In genomic region chr10:62000037-62000603, GRCh38 we compare ENCODE assay signal across 9 cellular contexts.
A peak's percentile ranks its signal among the peaks of the same experiment; 100 is the strongest.
DNase-seq lines count a peak whose midpoint lies in the region; ATAC-seq and TF ChIP-seq lines count a peak whose summit lies in the region.
"Had no signal": no experiment of that assay in that cellular context is flagged by ENCODE, and none has a peak within 500 bp of the region (broad histone marks: within the 10 kb centered on the region; RNA-seq: fewer than 3 reads in every experiment).

No MANE protein-coding gene starts in this region.

- H3K27me3 Mint-ChIP-seq in CD4-positive, alpha-beta T cell: no peaks in the 10 kb centered on the region

- ATAC-seq in CD4-positive, alpha-beta T cell (ENCODE audit: poor library complexity): no peak
- ATAC-seq in GM18873 (IDR thresholded peaks at IDR 0.05; ENCODE audit: low FRiP score, unreplicated experiment) (peak; percentile 62), HG02571 (IDR thresholded peaks at IDR 0.05; ENCODE audit: unreplicated experiment) (peak; percentile 63), HG03520 (IDR thresholded peaks at IDR 0.05; ENCODE audit: unreplicated experiment) (peak; percentile 75), left colon (no peak)

- no peak for TF ChIP-seq CTCF in CD4-positive, alpha-beta T cell (IDR thresholded peaks at IDR 0.05)

- peaks cover 84% of the 10 kb centered on the region for H3K36me3 Mint-ChIP-seq in CD4-positive, alpha-beta T cell (ENCODE audit: low read depth)

- H3K4me3 Mint-ChIP-seq in CD4-positive, alpha-beta T cell: no peak overlapping the region

- H3K27ac Mint-ChIP-seq in CD4-positive, alpha-beta T cell: peak overlapping the region; percentile 71

- DNase-seq in CD4-positive, alpha-beta T cell: no peak
- DNase-seq in NCI-H748 (lab: John Stamatoyannopoulos, UW; ENCODE audit: unreplicated experiment) (no peak), HT-29 (ENCODE audit: low spot score) (no peak), NCI-H2107 treated with DMSO at 0.1 percent for 48 hours (lab: John Stamatoyannopoulos, UW; ENCODE audit: unreplicated experiment) (no peak), left colon (no peak)
- DNase-seq: C1 segment of cervical spinal cord had no signal

- H3K9me3 ChIP-seq in CD4-positive, alpha-beta T cell (ENCODE audit: control insufficient read depth, low read length): no peaks in the 10 kb centered on the region

- H3K4me1 Mint-ChIP-seq in CD4-positive, alpha-beta T cell (ENCODE audit: low read depth): peaks cover 79% of the 10 kb centered on the region

- H3K27me3 ChIP-seq in CD4-positive, alpha-beta T cell (ENCODE audit: control insufficient read depth, insufficient read depth, low read length): no peaks in the 10 kb centered on the region

- no peak overlapping the region for H3K27ac ChIP-seq in CD4-positive, alpha-beta T cell (ENCODE audit: low read depth, low read length)

- H3K9me3 Mint-ChIP-seq in CD4-positive, alpha-beta T cell: no peaks in the 10 kb centered on the region

- CTCF ChIA-PET in CD4-positive, alpha-beta T cell (lab: Charles Lee): interaction anchor here (0.7 kb wide), 2 partner anchors 68 to 1421 kb away, joined by 3 to 4 read pairs; no protein-coding TSS in a partner anchor

- POLR2A ChIA-PET in CD4-positive, alpha-beta T cell (lab: Charles Lee): no interaction called here

- intact Hi-C loops in CD4-positive, alpha-beta T cell (cut with DNase I, micrococcal nuclease): no loop called here
- intact Hi-C loops in left colon (cut with DNase I, micrococcal nuclease): no loop called here

Comparison
In these comparisons a context has a peak if more than half of its experiments do, and no peak if none do; other contexts are left out.
1. ATAC-seq: peak in GM18873 (single experiment), HG02571 (single experiment) and HG03520 (single experiment); none in CD4-positive, alpha-beta T cell (single experiment) and left colon (single experiment).